ENCODE assay signal across 20 cellular contexts in the genomic region with DNA sequence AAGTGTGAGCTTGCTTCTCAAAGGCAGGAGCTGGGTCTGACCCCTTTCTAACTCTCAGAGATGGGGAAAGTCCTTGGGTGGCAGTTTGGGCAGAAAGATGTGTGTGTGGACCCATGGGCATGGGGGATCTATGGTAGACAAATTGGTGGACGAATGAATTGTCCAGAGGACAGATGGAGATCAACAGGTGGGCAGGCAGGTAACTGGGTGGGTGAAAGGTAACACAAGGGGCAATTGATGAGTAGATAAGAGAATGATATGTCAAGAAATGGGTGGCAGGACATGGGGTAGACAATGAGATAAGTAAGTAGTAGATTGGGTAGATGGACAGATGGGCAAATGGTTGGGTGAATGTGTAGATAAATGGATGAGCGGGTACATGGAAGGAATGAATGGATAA.
"Had no signal": no experiment of that assay in that cellular context is flagged by ENCODE, and none has a peak within 500 bp of the region (broad histone marks: within the 10 kb centered on the region; RNA-seq: fewer than 3 reads in every experiment).

No MANE protein-coding gene starts in this region.

- H3K27me3 ChIP-seq: SJSA1 had no signal

- DNase-seq: KBM-7, MV-4-11, NCI-H1048, NCI-H1105, NCI-H1417, NCI-H1436 treated with DMSO at 0.1 percent for 48 hours, NCI-H1694, NCI-H1930, NCI-H2081, NCI-H2107, NCI-H2227 treated with DMSO at 0.1 percent for 48 hours, NCI-H510A, NCI-H524 treated with DMSO at 0.1 percent for 48 hours, NCI-H69, NCI-H774, Right ventricle myocardium superior, RPMI8226, SIG-M5 had no signal

- H3K4me3 ChIP-seq: SJSA1, SK-N-MC had no signal

- H3K36me3 ChIP-seq: SJSA1 had no signal

- H3K27ac ChIP-seq: SJSA1, SK-N-MC had no signal

- H3K9me3 ChIP-seq: SJSA1 had no signal
